In genomic region chr18:73739098-73739497, GRCh38 we compare ENCODE assay signal across 1 cellular context.
TF ChIP-seq lines count a peak whose summit lies in the region.

No MANE protein-coding gene starts in this region.

TF ChIP-seq in HepG2, 621 proteins besides CTCF, POLR2A, EP300 and RAD21:
- no peak for TF ChIP-seq FOSL2 (CRISPR knock-in tag; IDR thresholded peaks at IDR 0.05)
- TF ChIP-seq, protein P1, sequence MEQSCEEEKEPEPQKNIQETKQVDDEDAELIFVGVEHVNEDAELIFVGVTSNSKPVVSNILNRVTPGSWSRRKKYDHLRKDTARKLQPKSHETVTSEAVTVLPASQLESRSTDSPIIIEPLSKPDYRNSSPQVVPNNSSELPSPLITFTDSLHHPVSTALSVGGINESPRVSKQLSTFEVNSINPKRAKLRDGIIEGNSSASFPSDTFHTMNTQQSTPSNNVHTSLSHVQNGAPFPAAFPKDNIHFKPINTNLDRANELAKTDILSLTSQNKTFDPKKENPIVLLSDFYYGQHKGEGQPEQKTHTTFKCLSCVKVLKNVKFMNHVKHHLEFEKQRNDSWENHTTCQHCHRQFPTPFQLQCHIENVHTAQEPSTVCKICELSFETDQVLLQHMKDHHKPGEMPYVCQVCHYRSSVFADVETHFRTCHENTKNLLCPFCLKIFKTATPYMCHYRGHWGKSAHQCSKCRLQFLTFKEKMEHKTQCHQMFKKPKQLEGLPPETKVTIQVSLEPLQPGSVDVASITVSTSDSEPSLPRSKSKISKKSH (CRISPR knock-in tag; IDR thresholded peaks at IDR 0.05; ENCODE audit: borderline replicate concordance), result no peak
- no peak for TF ChIP-seq ZNF574 (CRISPR knock-in tag; IDR thresholded peaks at IDR 0.05)
- TF ChIP-seq, protein P2, sequence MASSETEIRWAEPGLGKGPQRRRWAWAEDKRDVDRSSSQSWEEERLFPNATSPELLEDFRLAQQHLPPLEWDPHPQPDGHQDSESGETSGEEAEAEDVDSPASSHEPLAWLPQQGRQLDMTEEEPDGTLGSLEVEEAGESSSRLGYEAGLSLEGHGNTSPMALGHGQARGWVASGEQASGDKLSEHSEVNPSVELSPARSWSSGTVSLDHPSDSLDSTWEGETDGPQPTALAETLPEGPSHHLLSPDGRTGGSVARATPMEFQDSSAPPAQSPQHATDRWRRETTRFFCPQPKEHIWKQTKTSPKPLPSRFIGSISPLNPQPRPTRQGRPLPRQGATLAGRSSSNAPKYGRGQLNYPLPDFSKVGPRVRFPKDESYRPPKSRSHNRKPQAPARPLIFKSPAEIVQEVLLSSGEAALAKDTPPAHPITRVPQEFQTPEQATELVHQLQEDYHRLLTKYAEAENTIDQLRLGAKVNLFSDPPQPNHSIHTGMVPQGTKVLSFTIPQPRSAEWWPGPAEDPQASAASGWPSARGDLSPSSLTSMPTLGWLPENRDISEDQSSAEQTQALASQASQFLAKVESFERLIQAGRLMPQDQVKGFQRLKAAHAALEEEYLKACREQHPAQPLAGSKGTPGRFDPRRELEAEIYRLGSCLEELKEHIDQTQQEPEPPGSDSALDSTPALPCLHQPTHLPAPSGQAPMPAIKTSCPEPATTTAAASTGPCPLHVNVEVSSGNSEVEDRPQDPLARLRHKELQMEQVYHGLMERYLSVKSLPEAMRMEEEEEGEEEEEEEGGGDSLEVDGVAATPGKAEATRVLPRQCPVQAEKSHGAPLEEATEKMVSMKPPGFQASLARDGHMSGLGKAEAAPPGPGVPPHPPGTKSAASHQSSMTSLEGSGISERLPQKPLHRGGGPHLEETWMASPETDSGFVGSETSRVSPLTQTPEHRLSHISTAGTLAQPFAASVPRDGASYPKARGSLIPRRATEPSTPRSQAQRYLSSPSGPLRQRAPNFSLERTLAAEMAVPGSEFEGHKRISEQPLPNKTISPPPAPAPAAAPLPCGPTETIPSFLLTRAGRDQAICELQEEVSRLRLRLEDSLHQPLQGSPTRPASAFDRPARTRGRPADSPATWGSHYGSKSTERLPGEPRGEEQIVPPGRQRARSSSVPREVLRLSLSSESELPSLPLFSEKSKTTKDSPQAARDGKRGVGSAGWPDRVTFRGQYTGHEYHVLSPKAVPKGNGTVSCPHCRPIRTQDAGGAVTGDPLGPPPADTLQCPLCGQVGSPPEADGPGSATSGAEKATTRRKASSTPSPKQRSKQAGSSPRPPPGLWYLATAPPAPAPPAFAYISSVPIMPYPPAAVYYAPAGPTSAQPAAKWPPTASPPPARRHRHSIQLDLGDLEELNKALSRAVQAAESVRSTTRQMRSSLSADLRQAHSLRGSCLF (CRISPR knock-in tag; IDR thresholded peaks at IDR 0.05; ENCODE audit: borderline replicate concordance), result no peak
- TF ChIP-seq ADNP (CRISPR knock-in tag; IDR thresholded peaks at IDR 0.05), result no peak
